Comparison of ENCODE assay signal across 10 cellular contexts in genomic region chr11:114316980-114317675, GRCh38. TPM values are rescaled to one million over a fixed set of nuclear protein-coding genes. Genes with fewer than 3 reads are reported as not detected.
DNase-seq lines count a peak whose midpoint lies in the region; ATAC-seq and TF ChIP-seq lines count a peak whose summit lies in the region.
"Had no signal": no experiment of that assay in that cellular context is flagged by ENCODE, and none has a peak within 500 bp of the region (broad histone marks: within the 10 kb centered on the region; RNA-seq: fewer than 3 reads in every experiment).

No MANE protein-coding gene starts in this region.

- no peaks in the 10 kb centered on the region for H3K9me2 ChIP-seq in Loucy (replicated peaks; ENCODE audit: low read depth, low read length)
- H3K9me2 ChIP-seq in hepatocyte (replicated peaks; ENCODE audit: insufficient read depth), result no peaks in the 10 kb centered on the region

- H3K27ac ChIP-seq in hepatocyte (no peak overlapping the region), testis (peak overlapping the region in 1 of 2 donors; percentile 12), tibial nerve (peak overlapping the region in 2 of 4 donors; percentile 58 to 65)
- H3K27ac ChIP-seq: BLaER1 had no signal

- no peak overlapping the region for H3K4me2 ChIP-seq in Loucy (ENCODE audit: low read depth, low read length, poor library complexity, severe bottlenecking)
- H3K4me2 ChIP-seq in hepatocyte, result no peak overlapping the region
- H3K4me2 ChIP-seq: BLaER1 had no signal

- intact Hi-C loops in testis (cut with DNase I; ENCODE audit: low total_unique reads), result no loop called here

- TF ChIP-seq POLR2A in testis (IDR thresholded peaks at IDR 0.05) (no peak), tibial nerve (IDR thresholded peaks at IDR 0.05) (no peak)

- ATAC-seq in HG03432 (IDR thresholded peaks at IDR 0.05; ENCODE audit: unreplicated experiment), result no peak

- 87% methylated on average over 5 of the region's 5 CpGs for WGBS in hepatocyte (ENCODE audit: low lambda C conversion rate, missing lambda C conversion rate)
- 75 to 87% methylated on average over 5 of the region's 5 CpGs for WGBS in testis, 2 donors
- WGBS in tibial nerve, 2 donors, result 76 to 80% methylated on average over 5 of the region's 5 CpGs

- H3K9me3 ChIP-seq in Loucy (ENCODE audit: insufficient read depth, low read depth, low read length) (no peaks in the 10 kb centered on the region), hepatocyte (ENCODE audit: low read depth) (no peaks in the 10 kb centered on the region), testis (no peaks in the 10 kb centered on the region), tibial nerve (no peaks in the 10 kb centered on the region)
- H3K9me3 ChIP-seq: BLaER1 had no signal

- H3K36me3 ChIP-seq in Loucy (ENCODE audit: insufficient read depth, low read length), result no peaks in the 10 kb centered on the region
- no peaks in the 10 kb centered on the region for H3K36me3 ChIP-seq in hepatocyte (replicated peaks; ENCODE audit: insufficient read depth, low read depth)
- H3K36me3 ChIP-seq in testis (ENCODE audit: low read depth, missing control alignments), result no peaks in the 10 kb centered on the region
- H3K36me3 ChIP-seq in tibial nerve, result peaks cover 0 to 24% (median 0%) of the 10 kb centered on the region in 3 donors
- H3K36me3 ChIP-seq: BLaER1 had no signal

- no peaks in the 10 kb centered on the region for H4K20me1 ChIP-seq in Loucy (ENCODE audit: insufficient read depth, low read length, poor library complexity, severe bottlenecking)
- H4K20me1 ChIP-seq in hepatocyte (ENCODE audit: insufficient read depth, poor library complexity, severe bottlenecking), result no peaks in the 10 kb centered on the region
- H4K20me1 ChIP-seq: BLaER1 had no signal

- no peak for TF ChIP-seq CTCF in Loucy (conservative IDR thresholded peaks at IDR 0.05; ENCODE audit: low read length)
- TF ChIP-seq CTCF in cardiac fibroblast (IDR thresholded peaks at IDR 0.05; ENCODE audit: low read depth, low read length), result no peak
- no peak for TF ChIP-seq CTCF in hepatocyte (IDR thresholded peaks at IDR 0.05; ENCODE audit: poor library complexity)
- no peak for TF ChIP-seq CTCF in testis (IDR thresholded peaks at IDR 0.05)
- TF ChIP-seq CTCF in tibial nerve (IDR thresholded peaks at IDR 0.05), result no peak

- H2AFZ ChIP-seq in Loucy (ENCODE audit: low read length) (peak overlapping the region; percentile 46; the same call in 1 of the 2 replicates), hepatocyte (no peak overlapping the region)

- peak in 1 of 2 donors; percentile 31 for TF ChIP-seq EP300 in tibial nerve (IDR thresholded peaks at IDR 0.05)

- H3K4me3 ChIP-seq in Loucy (ENCODE audit: low read length, poor library complexity, severe bottlenecking) (no peak overlapping the region), cardiac fibroblast (replicated peaks in 1 of 2; ENCODE audit: low read depth in 2 of 2, low read length in 2 of 2) (no peak overlapping the region), hepatocyte (no peak overlapping the region), testis (no peak overlapping the region), tibial nerve (no peak overlapping the region)
- H3K4me3 ChIP-seq: BLaER1 had no signal

- no peak overlapping the region for H3K9ac ChIP-seq in Loucy (ENCODE audit: low read depth, low read length, poor library complexity, severe bottlenecking)
- H3K9ac ChIP-seq: BLaER1 had no signal

- H3K27me3 ChIP-seq in Loucy (ENCODE audit: insufficient read depth, low read length, poor library complexity, severe bottlenecking) (no peaks in the 10 kb centered on the region), hepatocyte (peaks cover 6% of the 10 kb centered on the region), testis (no peaks in the 10 kb centered on the region), tibial nerve (no peaks in the 10 kb centered on the region)
- H3K27me3 ChIP-seq: BLaER1 had no signal

- DNase-seq in cardiac fibroblast (ENCODE audit: low read depth in 2 of 2) (peak; percentile 73 to 90), hepatocyte (ENCODE audit: low spot score) (peak; percentile 17), testis (peak; percentile 46), cortex of kidney (lab: John Stamatoyannopoulos, UW) (no peak), tibial nerve (ENCODE audit: low spot score in 2 of 2) (no peak)
- DNase-seq: activated naive CD4-positive, alpha-beta T cell treated with anti-CD3 and anti-CD28 coated beads, Interleukin-2, amount 50 U/mL, for 16 hours; stimulated activated CD4-positive, alpha-beta T cell treated with anti-CD3 and anti-CD28 coated beads, Interleukin-12 subunit alpha, Interleukin-12 subunit beta, amount 100 ng/mL, for 4 hours had no signal

- H3K4me1 ChIP-seq in Loucy (ENCODE audit: insufficient read depth, low read length, poor library complexity, severe bottlenecking) (peaks cover 12% of the 10 kb centered on the region), hepatocyte (ENCODE audit: insufficient read depth) (peaks cover 4% of the 10 kb centered on the region), testis (peaks cover 11% of the 10 kb centered on the region), tibial nerve (peaks cover 0 to 37% (median 0%) of the 10 kb centered on the region in 4 donors)
- H3K4me1 ChIP-seq: BLaER1 had no signal

- H3F3A ChIP-seq in Loucy (ENCODE audit: low read depth), result no peaks in the 10 kb centered on the region

- H3K79me2 ChIP-seq in Loucy (ENCODE audit: insufficient read depth, low read length), result no peaks in the 10 kb centered on the region
- no peaks in the 10 kb centered on the region for H3K79me2 ChIP-seq in hepatocyte

RNA-seq across cellular contexts. Expression of gene NNMT, which starts 20.9 kb away (rescaled TPM):
- total RNA-seq in hepatocyte, result 115 and 150 TPM in 2 replicates
- polyA plus RNA-seq in hepatocyte, result 366 and 385 TPM in 2 replicates
- 10 to 100 TPM; 10.6 to 28.7 TPM for total RNA-seq in testis
- 38.8 TPM for polyA plus RNA-seq in testis (ENCODE audit: insufficient read depth, low read depth, low replicate concordance)
- 1,000 to 10,000 TPM in 1 of 4 donors, 100 to 1,000 TPM in 3; 520 to 1,803 (median 896) TPM for total RNA-seq in tibial nerve

Comparison
In these comparisons a context has a peak if more than half of its experiments do, and no peak if none do; other contexts are left out.
1. DNase-seq: peak in cardiac fibroblast (2 of 2), hepatocyte (single experiment) and testis (single experiment); none in cortex of kidney (single experiment) and tibial nerve (0 of 2).